ENCODE assay signal across 1 cellular context in genomic region chr6:89098461-89098860, GRCh38.
A peak's percentile ranks its signal among the peaks of the same experiment; 100 is the strongest.
TF ChIP-seq lines count a peak whose summit lies in the region.

No MANE protein-coding gene starts in this region.

TF ChIP-seq in K562, 482 proteins besides CTCF, POLR2A, EP300 and RAD21:
- TF ChIP-seq SAFB2 (IDR thresholded peaks at IDR 0.05; ENCODE audit: borderline replicate concordance, low read depth, low read length, severe bottlenecking), result no peak
- TF ChIP-seq CBX8 (IDR thresholded peaks at IDR 0.05; ENCODE audit: borderline replicate concordance, extremely low read depth, low read depth, low read length, poor library complexity, severe bottlenecking), result peak; percentile 35
